ENCODE assay signal across 8 cellular contexts in genomic region chr13:20161275-20161950, GRCh38. TPM values are rescaled to one million over a fixed set of nuclear protein-coding genes. Genes with fewer than 3 reads are reported as not detected.
DNase-seq lines count a peak whose midpoint lies in the region; ATAC-seq and TF ChIP-seq lines count a peak whose summit lies in the region.

No MANE protein-coding gene starts in this region.

- DNase-seq in T-helper 17 cell (peak in 2 of 3 donors; percentile 38 to 42), chondrocyte (ENCODE audit: low spot score) (no peak), tibial nerve (ENCODE audit: low spot score in 2 of 2) (no peak), NCI-H2081 treated with DMSO at 0.1 percent for 48 hours (lab: John Stamatoyannopoulos, UW) (no peak), NCI-H1417 treated with DMSO at 0.1 percent for 48 hours (lab: John Stamatoyannopoulos, UW) (no peak)
- peak; percentile 70 for DNase-seq in natural killer cell treated with Interleukin-12 subunit alpha and Interleukin-12 subunit beta and Interleukin-15 and Interleukin-18, amount 100 ng/mL, for 72 hours (ENCODE audit: low spot score)

- TF ChIP-seq POLR2A in tibial nerve (IDR thresholded peaks at IDR 0.05) = no peak

- ATAC-seq in GM18867 (IDR thresholded peaks at IDR 0.05; ENCODE audit: unreplicated experiment) (peak; percentile 58), HG02884 (IDR thresholded peaks at IDR 0.05; ENCODE audit: unreplicated experiment) (peak; percentile 34), T-helper 17 cell (peak; percentile 63)
- peak; percentile 74 to 81 for ATAC-seq in natural killer cell treated with Interleukin-12 subunit alpha and Interleukin-12 subunit beta and Interleukin-15 and Interleukin-18, amount 100 ng/mL, for 72 hours

- no peaks in the 10 kb centered on the region for H3K36me3 ChIP-seq in tibial nerve

- peaks cover under 1 to 72% of the 10 kb centered on the region in 2 donors for H3K27me3 ChIP-seq in tibial nerve

- H3K9me3 Mint-ChIP-seq in chondrocyte (ENCODE audit: low read depth) = no peaks in the 10 kb centered on the region
- H3K9me3 Mint-ChIP-seq in natural killer cell treated with Interleukin-12 subunit alpha and Interleukin-12 subunit beta and Interleukin-15 and Interleukin-18, amount 100 ng/mL, for 72 hours = no peaks in the 10 kb centered on the region

- H3K27me3 Mint-ChIP-seq in T-helper 17 cell (peaks cover 54% of the 10 kb centered on the region), chondrocyte (ENCODE audit: low read depth) (peaks cover 33% of the 10 kb centered on the region)
- H3K27me3 Mint-ChIP-seq in natural killer cell treated with Interleukin-12 subunit alpha and Interleukin-12 subunit beta and Interleukin-15 and Interleukin-18, amount 100 ng/mL, for 72 hours = peaks cover 31 to 58% of the 10 kb centered on the region in 2 donors

- H3K4me1 Mint-ChIP-seq in T-helper 17 cell (peaks cover 10% of the 10 kb centered on the region), chondrocyte (ENCODE audit: low read depth) (peaks cover 10% of the 10 kb centered on the region)
- H3K4me1 Mint-ChIP-seq in natural killer cell treated with Interleukin-12 subunit alpha and Interleukin-12 subunit beta and Interleukin-15 and Interleukin-18, amount 100 ng/mL, for 72 hours (ENCODE audit: low read depth in 2 of 2) = peaks cover 8% of the 10 kb centered on the region in 2 donors

- H3K36me3 Mint-ChIP-seq in T-helper 17 cell (ENCODE audit: low read depth) = no peaks in the 10 kb centered on the region
- H3K36me3 Mint-ChIP-seq in chondrocyte (ENCODE audit: low read depth) = no peaks in the 10 kb centered on the region
- H3K36me3 Mint-ChIP-seq in natural killer cell treated with Interleukin-12 subunit alpha and Interleukin-12 subunit beta and Interleukin-15 and Interleukin-18, amount 100 ng/mL, for 72 hours = no peaks in the 10 kb centered on the region

- H3K27ac Mint-ChIP-seq in T-helper 17 cell (no peak overlapping the region), chondrocyte (ENCODE audit: unreplicated experiment) (no peak overlapping the region)
- no peak overlapping the region for H3K27ac Mint-ChIP-seq in natural killer cell treated with Interleukin-12 subunit alpha and Interleukin-12 subunit beta and Interleukin-15 and Interleukin-18, amount 100 ng/mL, for 72 hours

- H3K9me3 ChIP-seq in T-helper 17 cell (ENCODE audit: control insufficient read depth, low read length, poor library complexity, severe bottlenecking) = no peaks in the 10 kb centered on the region
- no peaks in the 10 kb centered on the region for H3K9me3 ChIP-seq in tibial nerve

- 7 to 17% methylated on average over 38 to 77 of the region's 79 CpGs for WGBS in tibial nerve, 2 donors

- peak overlapping the region in 3 of 4 donors; percentile 10 to 42 (median 40) for H3K4me3 ChIP-seq in tibial nerve

- TF ChIP-seq CTCF in chondrocyte (IDR thresholded peaks at IDR 0.05) (no peak), tibial nerve (IDR thresholded peaks at IDR 0.05) (no peak)

- H3K4me1 ChIP-seq in tibial nerve = peaks cover 0 to 27% (median 7%) of the 10 kb centered on the region in 4 donors

- no peak for TF ChIP-seq EP300 in tibial nerve (IDR thresholded peaks at IDR 0.05)

- no peak overlapping the region for H3K27ac ChIP-seq in tibial nerve

- H3K4me3 Mint-ChIP-seq in T-helper 17 cell (peak overlapping the region; percentile 88), chondrocyte (ENCODE audit: unreplicated experiment) (peak overlapping the region; percentile 62)
- peak overlapping the region; percentile 64 for H3K4me3 Mint-ChIP-seq in natural killer cell treated with Interleukin-12 subunit alpha and Interleukin-12 subunit beta and Interleukin-15 and Interleukin-18, amount 100 ng/mL, for 72 hours

RNA-seq across cellular contexts. Expression of gene GJA3, which starts 0.6 kb away (rescaled TPM):
- total RNA-seq in T-helper 17 cell = under 1 TPM in 1 of 2 donors, not detected in 1; 0.12 TPM
- total RNA-seq in chondrocyte = 0.17 to 0.37 TPM (median 0.33 TPM) in 3 replicates
- under 1 TPM; 0.05 to 0.33 TPM for total RNA-seq in natural killer cell treated with Interleukin-12 subunit alpha and Interleukin-12 subunit beta and Interleukin-15 and Interleukin-18, amount 100 ng/mL, for 72 hours
- under 1 TPM in 1 of 4 donors, not detected in 3; under 0.01 TPM for total RNA-seq in tibial nerve

RNA-seq across cellular contexts. Expression of gene GJB2, which starts 31.3 kb away (rescaled TPM):
- not detected for total RNA-seq in T-helper 17 cell
- not detected in 3 replicates for total RNA-seq in chondrocyte
- 1 to 10 TPM in 1 of 2 donors, under 1 TPM in 1; 0.17 to 6.0 TPM for total RNA-seq in natural killer cell treated with Interleukin-12 subunit alpha and Interleukin-12 subunit beta and Interleukin-15 and Interleukin-18, amount 100 ng/mL, for 72 hours
- 1 to 10 TPM in 2 of 4 donors, under 1 TPM in 2; 0.20 to 3.3 (median 1.3) TPM for total RNA-seq in tibial nerve

Comparison
In these comparisons a context has a peak if more than half of its experiments do, and no peak if none do; other contexts are left out.
1. DNase-seq: peak in T-helper 17 cell (2 of 3) and natural killer cell treated with Interleukin-12 subunit alpha and Interleukin-12 subunit beta and Interleukin-15 and Interleukin-18, amount 100 ng/mL, for 72 hours (single experiment); none in chondrocyte (single experiment), tibial nerve (0 of 2), NCI-H2081 treated with DMSO at 0.1 percent for 48 hours (single experiment) and NCI-H1417 treated with DMSO at 0.1 percent for 48 hours (single experiment).
2. Peak in every context shown above with its lines, with median percentiles within 50 percentile points of each other: ATAC-seq and H3K4me3 Mint-ChIP-seq.